In the genomic region with DNA sequence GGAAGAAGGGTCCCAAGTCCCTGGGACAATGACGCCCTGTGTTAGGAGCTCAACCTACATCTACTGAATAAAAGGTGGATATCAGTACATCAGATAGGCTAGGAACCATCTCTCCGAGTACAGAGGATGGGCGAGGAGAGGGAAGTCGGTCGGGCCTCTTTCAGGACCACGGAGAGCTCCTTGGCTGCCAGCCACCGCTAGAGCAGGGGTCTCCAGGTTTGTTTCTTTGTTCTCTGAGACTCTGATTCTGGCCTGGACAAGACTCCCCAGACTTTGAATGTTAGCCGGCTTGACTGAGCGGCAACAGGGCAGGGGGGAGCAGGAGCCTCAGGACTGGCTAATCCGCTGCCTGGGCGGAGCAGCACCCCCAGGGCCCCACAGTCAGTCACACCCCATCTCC, we compare ENCODE assay signal across 10 cellular contexts.
DNase-seq lines count a peak whose midpoint lies in the region; ATAC-seq and TF ChIP-seq lines count a peak whose summit lies in the region.
"Had no signal": no experiment of that assay in that cellular context is flagged by ENCODE, and none has a peak within 500 bp of the region (broad histone marks: within the 10 kb centered on the region; RNA-seq: fewer than 3 reads in every experiment).

No MANE protein-coding gene starts in this region.

- H3K36me3 ChIP-seq in spleen, result no peaks in the 10 kb centered on the region
- no peaks in the 10 kb centered on the region for H3K36me3 ChIP-seq in esophagus squamous epithelium
- no peaks in the 10 kb centered on the region for H3K36me3 ChIP-seq in CD4-positive, alpha-beta memory T cell (ENCODE audit: insufficient read depth, low read length)
- H3K36me3 ChIP-seq: heart right ventricle had no signal

- H3K4me1 ChIP-seq in spleen, result peaks cover 13 to 24% (median 20%) of the 10 kb centered on the region in 6 donors
- H3K4me1 ChIP-seq in esophagus squamous epithelium, result peaks cover 19 to 36% (median 20%) of the 10 kb centered on the region in 3 donors
- H3K4me1 ChIP-seq in CD4-positive, alpha-beta memory T cell (ENCODE audit: insufficient read depth, low read length), result no peaks in the 10 kb centered on the region

- TF ChIP-seq CTCF in NB4 (IDR thresholded peaks at IDR 0.05; ENCODE audit: low read depth, low read length) (no peak), spleen (IDR thresholded peaks at IDR 0.05 in 8 of 11, conservative IDR thresholded peaks at IDR 0.05 in 3 of 11) (no peak), esophagus squamous epithelium (IDR thresholded peaks at IDR 0.05) (no peak)

- POLR2A ChIA-PET in CD4-positive, alpha-beta memory T cell (lab: Charles Lee; ENCODE audit: partially characterized antibody), result no interaction called here

- peaks cover 16% of the 10 kb centered on the region for H3K4me1 Mint-ChIP-seq in activated naive CD4-positive, alpha-beta T cell treated with anti-CD3 and anti-CD28 coated beads for 36 hours (ENCODE audit: low read depth)
- H3K4me1 Mint-ChIP-seq in CD4-positive, alpha-beta memory T cell, result peaks cover 2 to 18% (median 9%) of the 10 kb centered on the region in 4 donors

- DNase-seq in activated naive CD4-positive, alpha-beta T cell treated with anti-CD3 and anti-CD28 coated beads for 36 hours, result peak; percentile 50
- no peak for DNase-seq in activated naive CD4-positive, alpha-beta T cell treated with Interleukin-2 at 50 U/mL for 16 hours
- DNase-seq in NB4 (ENCODE audit: low read depth), result peak; percentile 53
- DNase-seq in erythroblast (lab: John Stamatoyannopoulos, UW), result peak; percentile 14
- peak; percentile 54 for DNase-seq in spleen
- DNase-seq in esophagus squamous epithelium (lab: John Stamatoyannopoulos, UW), result no peak
- no peak for DNase-seq in CD4-positive, alpha-beta memory T cell
- DNase-seq: heart right ventricle had no signal

- H3K4me3 Mint-ChIP-seq in activated naive CD4-positive, alpha-beta T cell treated with anti-CD3 and anti-CD28 coated beads for 36 hours, result no peak overlapping the region
- H3K4me3 Mint-ChIP-seq in CD4-positive, alpha-beta memory T cell, result no peak overlapping the region

- H3K36me3 Mint-ChIP-seq in activated naive CD4-positive, alpha-beta T cell treated with anti-CD3 and anti-CD28 coated beads for 36 hours (ENCODE audit: low read depth), result no peaks in the 10 kb centered on the region
- no peaks in the 10 kb centered on the region for H3K36me3 Mint-ChIP-seq in CD4-positive, alpha-beta memory T cell

- H3K9me3 ChIP-seq in spleen, result no peaks in the 10 kb centered on the region
- H3K9me3 ChIP-seq in esophagus squamous epithelium, result no peaks in the 10 kb centered on the region
- no peaks in the 10 kb centered on the region for H3K9me3 ChIP-seq in CD4-positive, alpha-beta memory T cell (ENCODE audit: control insufficient read depth in 1 of 2, low read length in 2 of 2)
- H3K9me3 ChIP-seq: heart right ventricle had no signal

- H3K27ac Mint-ChIP-seq in activated naive CD4-positive, alpha-beta T cell treated with anti-CD3 and anti-CD28 coated beads for 36 hours, result no peak overlapping the region
- no peak overlapping the region for H3K27ac Mint-ChIP-seq in CD4-positive, alpha-beta memory T cell

- H3K9me3 Mint-ChIP-seq in activated naive CD4-positive, alpha-beta T cell treated with anti-CD3 and anti-CD28 coated beads for 36 hours, result no peaks in the 10 kb centered on the region
- H3K9me3 Mint-ChIP-seq in CD4-positive, alpha-beta memory T cell, result no peaks in the 10 kb centered on the region

- ATAC-seq in HG03520 (IDR thresholded peaks at IDR 0.05; ENCODE audit: unreplicated experiment), result no peak
- ATAC-seq: heart right ventricle had no signal

- peaks cover 0 to 71% (median 51%) of the 10 kb centered on the region in 7 donors for H3K27me3 ChIP-seq in spleen (replicated peaks in 1 of 7)
- H3K27me3 ChIP-seq in esophagus squamous epithelium, result peaks cover 0 to 61% (median 7%) of the 10 kb centered on the region in 4 donors
- H3K27me3 ChIP-seq in CD4-positive, alpha-beta memory T cell (ENCODE audit: insufficient read depth, low read length), result peaks cover 18% of the 10 kb centered on the region

- CTCF ChIA-PET in activated naive CD4-positive, alpha-beta T cell treated with anti-CD3 and anti-CD28 coated beads for 36 hours (lab: Charles Lee), result no interaction called here
- CTCF ChIA-PET in CD4-positive, alpha-beta memory T cell (lab: Charles Lee; ENCODE audit: partially characterized antibody), result interaction anchor here (1.7 kb wide), 1 partner anchor 780 kb away, joined by 4 read pairs; no protein-coding TSS in a partner anchor

- TF ChIP-seq POLR2A in NB4 (IDR thresholded peaks at IDR 0.05; ENCODE audit: extremely low read depth, insufficient read length) (no peak), erythroblast (IDR thresholded peaks at IDR 0.05; ENCODE audit: low read length) (no peak), spleen (IDR thresholded peaks at IDR 0.05) (no peak), esophagus squamous epithelium (IDR thresholded peaks at IDR 0.05) (no peak)

- WGBS in spleen, 5 donors, result 7 to 18% (median 11%) methylated on average over 11 of the region's 11 CpGs
- WGBS in esophagus squamous epithelium, 2 donors, result 11 to 17% methylated on average over 9 to 11 of the region's 11 CpGs

- H3K27ac ChIP-seq in spleen (no peak overlapping the region), esophagus squamous epithelium (no peak overlapping the region)
- no peak overlapping the region for H3K27ac ChIP-seq in CD4-positive, alpha-beta memory T cell (ENCODE audit: low read depth, low read length)
- H3K27ac ChIP-seq: C4-2B, heart right ventricle had no signal

- H3K4me3 ChIP-seq in NB4 (ENCODE audit: low read depth, low read length) (no peak overlapping the region), spleen (no peak overlapping the region), esophagus squamous epithelium (no peak overlapping the region)
- H3K4me3 ChIP-seq in CD4-positive, alpha-beta memory T cell (ENCODE audit: low read length in 2 of 2), result no peak overlapping the region
- H3K4me3 ChIP-seq: heart right ventricle had no signal

- peaks cover 47% of the 10 kb centered on the region for H3K27me3 Mint-ChIP-seq in activated naive CD4-positive, alpha-beta T cell treated with anti-CD3 and anti-CD28 coated beads for 36 hours (ENCODE audit: low read depth)
- peaks cover 37 to 43% of the 10 kb centered on the region in 2 donors for H3K27me3 Mint-ChIP-seq in CD4-positive, alpha-beta memory T cell

- intact Hi-C loops in activated naive CD4-positive, alpha-beta T cell treated with anti-CD3 and anti-CD28 coated beads for 36 hours (cut with micrococcal nuclease), result no loop called here
- intact Hi-C loops in spleen (cut with DNase I; ENCODE audit: low total_unique reads), result no loop called here
- intact Hi-C loops in esophagus squamous epithelium (cut with DNase I), result loop anchor here (5.0 to 10.0 kb wide), 3 partner anchors 474 to 794 kb away; partner anchors contain the start of gene PLXNA1
- intact Hi-C loops in CD4-positive, alpha-beta memory T cell (cut with micrococcal nuclease), result no loop called here

Comparison
In these comparisons a context has a peak if more than half of its experiments do, and no peak if none do; other contexts are left out.
1. DNase-seq: peak in activated naive CD4-positive, alpha-beta T cell treated with anti-CD3 and anti-CD28 coated beads for 36 hours (single experiment), NB4 (single experiment), erythroblast (2 of 2) and spleen (single experiment); none in activated naive CD4-positive, alpha-beta T cell treated with Interleukin-2 at 50 U/mL for 16 hours (single experiment), esophagus squamous epithelium (single experiment) and CD4-positive, alpha-beta memory T cell (0 of 5).